Comparison of ENCODE assay signal across 10 cellular contexts in genomic region chr6:100346828-100347227, GRCh38.
DNase-seq lines count a peak whose midpoint lies in the region; ATAC-seq and TF ChIP-seq lines count a peak whose summit lies in the region.
"Had no signal": no experiment of that assay in that cellular context is flagged by ENCODE, and none has a peak within 500 bp of the region (broad histone marks: within the 10 kb centered on the region; RNA-seq: fewer than 3 reads in every experiment).

No MANE protein-coding gene starts in this region.

- H3K4me2 ChIP-seq in GM23248 (ENCODE audit: unreplicated experiment): peak overlapping the region; percentile 76
- peak overlapping the region; percentile 58 for H3K4me2 ChIP-seq in fibroblast of lung (ENCODE audit: extremely low read depth, insufficient read depth, low read length)

- H3K27ac ChIP-seq in GM23248 (peak overlapping the region; percentile 75), RWPE2 (ENCODE audit: poor library complexity, severe bottlenecking) (peak overlapping the region; percentile 60), fibroblast of lung (ENCODE audit: insufficient read depth, low read length) (no peak overlapping the region)

- TF ChIP-seq CTCF in AG04449 (IDR thresholded peaks at IDR 0.05; ENCODE audit: insufficient read depth, low read length, missing control alignments): no peak
- no peak for TF ChIP-seq CTCF in RWPE2 (IDR thresholded peaks at IDR 0.05; ENCODE audit: poor library complexity, severe bottlenecking)
- no peak for TF ChIP-seq CTCF in fibroblast of lung (conservative IDR thresholded peaks at IDR 0.05 in 1 of 2, IDR thresholded peaks at IDR 0.05 in 1 of 2; ENCODE audit: low read depth in 1 of 2, low read length in 2 of 2)

- H3K9ac ChIP-seq in GM23248: peak overlapping the region; percentile 51; the same call in 1 of the 2 replicates
- no peak overlapping the region for H3K9ac ChIP-seq in fibroblast of lung (ENCODE audit: insufficient read depth, low read length)

- H3K9me3 ChIP-seq in GM23248 (ENCODE audit: low read depth): no peaks in the 10 kb centered on the region
- H3K9me3 ChIP-seq in RWPE2 (ENCODE audit: severe bottlenecking): no peaks in the 10 kb centered on the region
- H3K9me3 ChIP-seq in fibroblast of lung (ENCODE audit: control insufficient read depth, insufficient read depth, low read depth, low read length): no peaks in the 10 kb centered on the region

- no peaks in the 10 kb centered on the region for H3K27me3 Mint-ChIP-seq in effector memory CD8-positive, alpha-beta T cell

- H2AFZ ChIP-seq in GM23248: peak overlapping the region; percentile 9
- H2AFZ ChIP-seq in fibroblast of lung (ENCODE audit: low read length): no peak overlapping the region

- peak; percentile 69 for ATAC-seq in RWPE2 (ENCODE audit: low read depth)
- no peak for ATAC-seq in stimulated activated naive CD8-positive, alpha-beta T cell treated with anti-CD3 and anti-CD28 coated beads, Interleukin-15, Interleukin-2, amounts not matched to agents 100 U/mL and 50 U/mL, for 24 hours
- ATAC-seq in effector memory CD8-positive, alpha-beta T cell (replicated peaks): no peak

- in situ Hi-C loops in GM23248 (cut with MboI): no loop called here

- H3K4me3 ChIP-seq in AG04449 (ENCODE audit: low read depth, low read length) (no peak overlapping the region), GM23248 (peak overlapping the region; percentile 54), RWPE2 (ENCODE audit: severe bottlenecking) (no peak overlapping the region), fibroblast of lung (replicated peaks in 1 of 4; ENCODE audit: control extremely low read depth in 1 of 4, insufficient read depth in 1 of 4, low read depth in 3 of 4, low read length in 4 of 4) (peak overlapping the region in 1 of 4 experiments; percentile 4)
- H3K4me3 ChIP-seq: skin epidermis had no signal

- 0 to 3% methylated on average over 2 of the region's 2 CpGs for WGBS in GM23248 (ENCODE audit: low coverage in 1 of 2, low lambda C conversion rate in 2 of 2, missing lambda C conversion rate in 2 of 2), 2 experiments

- peaks cover 47% of the 10 kb centered on the region for H3F3A ChIP-seq in GM23248 (ENCODE audit: insufficient read depth)

- no peaks in the 10 kb centered on the region for H3K9me2 ChIP-seq in GM23248 (ENCODE audit: insufficient read depth)

- POLR2A ChIA-PET in AG04449 (lab: Yijun Ruan, JAX): interaction anchor here (0.5 to 1.0 kb wide), 2 partner anchors 144 to 170 kb away, joined by 3 to 4 read pairs; no protein-coding TSS in a partner anchor

- H3K4me1 ChIP-seq in GM23248 (ENCODE audit: insufficient read depth) (peaks cover 69% of the 10 kb centered on the region), RWPE2 (ENCODE audit: insufficient read depth, poor library complexity, severe bottlenecking) (peaks cover 31% of the 10 kb centered on the region), fibroblast of lung (ENCODE audit: control insufficient read depth, extremely low read depth, insufficient read depth, low read length) (peaks cover 5% of the 10 kb centered on the region)

- H3K4me3 Mint-ChIP-seq in effector memory CD8-positive, alpha-beta T cell: no peak overlapping the region

- H3K27me3 ChIP-seq in GM23248 (replicated peaks; ENCODE audit: insufficient read depth): no peaks in the 10 kb centered on the region
- H3K27me3 ChIP-seq in RWPE2 (ENCODE audit: insufficient read depth, poor library complexity, severe bottlenecking): no peaks in the 10 kb centered on the region
- no peaks in the 10 kb centered on the region for H3K27me3 ChIP-seq in fibroblast of lung (ENCODE audit: control insufficient read depth, insufficient read depth, low read length)

- H3K27ac Mint-ChIP-seq in effector memory CD8-positive, alpha-beta T cell: no peak overlapping the region

- H3K79me2 ChIP-seq in GM23248 (ENCODE audit: insufficient read depth) (no peaks in the 10 kb centered on the region), fibroblast of lung (ENCODE audit: control insufficient read depth, insufficient read depth, low read length) (no peaks in the 10 kb centered on the region)

- CTCF ChIA-PET in AG04449 (lab: Yijun Ruan, JAX): interaction anchor here (1.0 to 1.3 kb wide), 3 partner anchors 12 to 230 kb away, joined by 3 read pairs; no protein-coding TSS in a partner anchor

- H4K20me1 ChIP-seq in GM23248 (ENCODE audit: insufficient read depth): no peaks in the 10 kb centered on the region
- H4K20me1 ChIP-seq in fibroblast of lung (ENCODE audit: control insufficient read depth, extremely low read depth, insufficient read depth, low read length): no peaks in the 10 kb centered on the region

- H3K36me3 Mint-ChIP-seq in effector memory CD8-positive, alpha-beta T cell (ENCODE audit: insufficient read depth): no peaks in the 10 kb centered on the region

- H3K36me3 ChIP-seq in GM23248 (ENCODE audit: low read depth) (no peaks in the 10 kb centered on the region), RWPE2 (ENCODE audit: low read depth) (no peaks in the 10 kb centered on the region), fibroblast of lung (ENCODE audit: control insufficient read depth, insufficient read depth, low read length) (no peaks in the 10 kb centered on the region)

- no peaks in the 10 kb centered on the region for H3K4me1 Mint-ChIP-seq in effector memory CD8-positive, alpha-beta T cell (ENCODE audit: low read depth in 2 of 2)

- DNase-seq in AG04449 (ENCODE audit: low read depth, low spot score) (peak; percentile 65), GM23248 (peak; percentile 86), RWPE2 (ENCODE audit: low spot score) (no peak), fibroblast of lung (ENCODE audit: low read depth in 2 of 2) (peak; percentile 52 to 89), NCI-H2029 (lab: John Stamatoyannopoulos, UW) (no peak), SK-N-DZ (ENCODE audit: low spot score) (no peak)
- DNase-seq in stimulated activated naive CD8-positive, alpha-beta T cell treated with anti-CD3 and anti-CD28 coated beads, Interleukin-15, Interleukin-2, amounts not matched to agents 100 U/mL and 50 U/mL, for 24 hours: no peak
- no peak for DNase-seq in effector memory CD8-positive, alpha-beta T cell
- DNase-seq: SHP77 treated with DMSO at 0.1 percent for 48 hours had no signal

- H3K9me3 Mint-ChIP-seq in effector memory CD8-positive, alpha-beta T cell: peaks cover 0 to 5% of the 10 kb centered on the region in 2 donors

Comparison
In these comparisons a context has a peak if more than half of its experiments do, and no peak if none do; other contexts are left out.
1. DNase-seq: peak in AG04449 (single experiment), GM23248 (single experiment) and fibroblast of lung (2 of 2); none in RWPE2 (single experiment), NCI-H2029 (single experiment), SK-N-DZ (single experiment), stimulated activated naive CD8-positive, alpha-beta T cell treated with anti-CD3 and anti-CD28 coated beads, Interleukin-15, Interleukin-2, amounts not matched to agents 100 U/mL and 50 U/mL, for 24 hours (single experiment) and effector memory CD8-positive, alpha-beta T cell (0 of 3).